Comparison of ENCODE assay signal across 2 cellular contexts in genomic region chr12:113826805-113827204, GRCh38.
TF ChIP-seq lines count a peak whose summit lies in the region.

No MANE protein-coding gene starts in this region.

TF ChIP-seq in HCT116, 20 proteins besides CTCF, POLR2A, EP300 and RAD21 (continued from another document):
- TF ChIP-seq TCF7L2 (IDR thresholded peaks at IDR 0.05; ENCODE audit: borderline replicate concordance, extremely low read depth, insufficient read depth, insufficient read length): no peak
- TF ChIP-seq CEBPB (IDR thresholded peaks at IDR 0.05; ENCODE audit: low read depth): no peak
- no peak for TF ChIP-seq YY1 (IDR thresholded peaks at IDR 0.05; ENCODE audit: extremely low read depth, insufficient replicate concordance, low read depth, low read length)
- TF ChIP-seq ELF1 (IDR thresholded peaks at IDR 0.05; ENCODE audit: borderline replicate concordance, low read depth): no peak
- TF ChIP-seq SP1 (IDR thresholded peaks at IDR 0.05; ENCODE audit: low read depth): no peak
- TF ChIP-seq JUND (IDR thresholded peaks at IDR 0.05): no peak
- TF ChIP-seq EGR1 (IDR thresholded peaks at IDR 0.05; ENCODE audit: low read depth): no peak
- TF ChIP-seq POLR2AphosphoS5 (IDR thresholded peaks at IDR 0.05; ENCODE audit: low read depth, low read length): no peak
- TF ChIP-seq ZBTB33 (IDR thresholded peaks at IDR 0.05; ENCODE audit: extremely low read depth, insufficient replicate concordance, low read length): no peak
- no peak for TF ChIP-seq EZH2phosphoT487 (IDR thresholded peaks at IDR 0.05; ENCODE audit: borderline replicate concordance)

TF ChIP-seq in WTC11, 78 proteins besides CTCF, POLR2A, EP300 and RAD21 (continued from another document):
- TF ChIP-seq E2F4 (CRISPR knock-in tag; IDR thresholded peaks at IDR 0.05; ENCODE audit: borderline replicate concordance, low read depth): no peak
- TF ChIP-seq NFE2L1 (CRISPR knock-in tag; IDR thresholded peaks at IDR 0.05): no peak
- TF ChIP-seq FOXP4 (CRISPR knock-in tag; IDR thresholded peaks at IDR 0.05): no peak
- TF ChIP-seq ZNF671 (CRISPR knock-in tag; IDR thresholded peaks at IDR 0.05): no peak
- no peak for TF ChIP-seq HMGA2 (CRISPR knock-in tag; IDR thresholded peaks at IDR 0.05)
- TF ChIP-seq AFF4 (CRISPR knock-in tag; IDR thresholded peaks at IDR 0.05; ENCODE audit: borderline replicate concordance): no peak
- TF ChIP-seq TEAD1 (CRISPR knock-in tag; IDR thresholded peaks at IDR 0.05): no peak
- no peak for TF ChIP-seq ZSCAN18 (CRISPR knock-in tag; IDR thresholded peaks at IDR 0.05)
TF ChIP-seq in WTC11: peak in this region for 0.
